Comparison of ENCODE assay signal across 1 cellular context in genomic region chr3:71142440-71143161, GRCh38.
TF ChIP-seq lines count a peak whose summit lies in the region.

No MANE protein-coding gene starts in this region.

TF ChIP-seq in K562, 482 proteins besides CTCF, POLR2A, EP300 and RAD21 (continued from another document):
- TF ChIP-seq, protein P1, sequence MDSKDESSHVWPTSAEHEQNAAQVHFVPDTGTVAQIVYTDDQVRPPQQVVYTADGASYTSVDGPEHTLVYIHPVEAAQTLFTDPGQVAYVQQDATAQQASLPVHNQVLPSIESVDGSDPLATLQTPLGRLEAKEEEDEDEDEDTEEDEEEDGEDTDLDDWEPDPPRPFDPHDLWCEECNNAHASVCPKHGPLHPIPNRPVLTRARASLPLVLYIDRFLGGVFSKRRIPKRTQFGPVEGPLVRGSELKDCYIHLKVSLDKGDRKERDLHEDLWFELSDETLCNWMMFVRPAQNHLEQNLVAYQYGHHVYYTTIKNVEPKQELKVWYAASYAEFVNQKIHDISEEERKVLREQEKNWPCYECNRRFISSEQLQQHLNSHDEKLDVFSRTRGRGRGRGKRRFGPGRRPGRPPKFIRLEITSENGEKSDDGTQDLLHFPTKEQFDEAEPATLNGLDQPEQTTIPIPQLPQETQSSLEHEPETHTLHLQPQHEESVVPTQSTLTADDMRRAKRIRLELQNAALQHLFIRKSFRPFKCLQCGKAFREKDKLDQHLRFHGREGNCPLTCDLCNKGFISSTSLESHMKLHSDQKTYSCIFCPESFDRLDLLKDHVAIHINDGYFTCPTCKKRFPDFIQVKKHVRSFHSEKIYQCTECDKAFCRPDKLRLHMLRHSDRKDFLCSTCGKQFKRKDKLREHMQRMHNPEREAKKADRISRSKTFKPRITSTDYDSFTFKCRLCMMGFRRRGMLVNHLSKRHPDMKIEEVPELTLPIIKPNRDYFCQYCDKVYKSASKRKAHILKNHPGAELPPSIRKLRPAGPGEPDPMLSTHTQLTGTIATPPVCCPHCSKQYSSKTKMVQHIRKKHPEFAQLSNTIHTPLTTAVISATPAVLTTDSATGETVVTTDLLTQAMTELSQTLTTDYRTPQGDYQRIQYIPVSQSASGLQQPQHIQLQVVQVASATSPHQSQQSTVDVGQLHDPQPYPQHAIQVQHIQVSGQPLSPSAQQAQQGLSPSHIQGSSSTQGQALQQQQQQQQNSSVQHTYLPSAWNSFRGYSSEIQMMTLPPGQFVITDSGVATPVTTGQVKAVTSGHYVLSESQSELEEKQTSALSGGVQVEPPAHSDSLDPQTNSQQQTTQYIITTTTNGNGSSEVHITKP (IDR thresholded peaks at IDR 0.05; ENCODE audit: partially characterized antibody), result peak; percentile 98
- no peak for TF ChIP-seq SP2 (IDR thresholded peaks at IDR 0.05; ENCODE audit: extremely low read depth, low read depth, low read length, poor library complexity, severe bottlenecking)
- no peak for TF ChIP-seq CEBPG (CRISPR knock-in tag; IDR thresholded peaks at IDR 0.05)
- TF ChIP-seq CEBPG (tag; conservative IDR thresholded peaks at IDR 0.05 in 1 of 2, IDR thresholded peaks at IDR 0.05 in 1 of 2), result 0 out of 4 replicates have a peak, but pooled peaks of 1 of the 2 experiments have one; percentile 15
- TF ChIP-seq, protein P2, sequence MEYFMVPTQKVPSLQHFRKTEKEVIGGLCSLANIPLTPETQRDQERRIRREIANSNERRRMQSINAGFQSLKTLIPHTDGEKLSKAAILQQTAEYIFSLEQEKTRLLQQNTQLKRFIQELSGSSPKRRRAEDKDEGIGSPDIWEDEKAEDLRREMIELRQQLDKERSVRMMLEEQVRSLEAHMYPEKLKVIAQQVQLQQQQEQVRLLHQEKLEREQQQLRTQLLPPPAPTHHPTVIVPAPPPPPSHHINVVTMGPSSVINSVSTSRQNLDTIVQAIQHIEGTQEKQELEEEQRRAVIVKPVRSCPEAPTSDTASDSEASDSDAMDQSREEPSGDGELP (CRISPR knock-in tag; IDR thresholded peaks at IDR 0.05; ENCODE audit: borderline replicate concordance), result peak; percentile 40; the same call in 1 of the 2 replicates
- TF ChIP-seq SPI1 (IDR thresholded peaks at IDR 0.05; ENCODE audit: borderline replicate concordance, low read depth, low read length), result peak; percentile 79
- peak; percentile 93 for TF ChIP-seq ATF7 (IDR thresholded peaks at IDR 0.05)
- peak; percentile 81 for TF ChIP-seq TCF7L2 (IDR thresholded peaks at IDR 0.05; ENCODE audit: low read depth, low read length)
- TF ChIP-seq EHMT2 (IDR thresholded peaks at IDR 0.05), result no peak
